ENCODE assay signal across 13 cellular contexts in genomic region chrX:1222511-1223252, GRCh38. TPM values are rescaled to one million over a fixed set of nuclear protein-coding genes. Genes with fewer than 3 reads are reported as not detected.
DNase-seq lines count a peak whose midpoint lies in the region; TF ChIP-seq lines count a peak whose summit lies in the region.
"Had no signal": no experiment of that assay in that cellular context is flagged by ENCODE, and none has a peak within 500 bp of the region (broad histone marks: within the 10 kb centered on the region; RNA-seq: fewer than 3 reads in every experiment).

No MANE protein-coding gene starts in this region.

- H3K4me3 Mint-ChIP-seq in endodermal cell, result no peak overlapping the region
- no peak overlapping the region for H3K4me3 Mint-ChIP-seq in activated naive CD8-positive, alpha-beta T cell treated with anti-CD3 and anti-CD28 coated beads for 36 hours
- H3K4me3 Mint-ChIP-seq: activated naive CD8-positive, alpha-beta T cell had no signal

- H3K27ac ChIP-seq in endodermal cell (ENCODE audit: low read depth, low read length), result no peak overlapping the region
- H3K27ac ChIP-seq: esophagus squamous epithelium, upper lobe of left lung had no signal

- H3K4me3 ChIP-seq in endodermal cell (ENCODE audit: low read length), result peak overlapping the region; percentile 59
- H3K4me3 ChIP-seq: esophagus squamous epithelium, lung, upper lobe of left lung had no signal

- H3K9me3 ChIP-seq in endodermal cell (ENCODE audit: control insufficient read depth, low read length), result peaks cover 72% of the 10 kb centered on the region

- TF ChIP-seq CTCF in endodermal cell (conservative IDR thresholded peaks at IDR 0.05), result no peak

- H3K27me3 ChIP-seq in endodermal cell (ENCODE audit: control insufficient read depth, insufficient read depth, low read length, poor library complexity, severe bottlenecking), result no peaks in the 10 kb centered on the region
- H3K27me3 ChIP-seq: esophagus squamous epithelium, upper lobe of left lung had no signal

- no peaks in the 10 kb centered on the region for H3K4me1 ChIP-seq in endodermal cell (ENCODE audit: control insufficient read depth, insufficient read depth, low read length)
- H3K4me1 ChIP-seq: esophagus squamous epithelium, upper lobe of left lung had no signal

- H3K27ac Mint-ChIP-seq in endodermal cell, result no peak overlapping the region
- no peak overlapping the region for H3K27ac Mint-ChIP-seq in activated naive CD8-positive, alpha-beta T cell treated with anti-CD3 and anti-CD28 coated beads for 36 hours
- H3K27ac Mint-ChIP-seq: activated naive CD8-positive, alpha-beta T cell had no signal

- H3K36me3 ChIP-seq in endodermal cell (ENCODE audit: control insufficient read depth, insufficient read depth, low read length), result no peaks in the 10 kb centered on the region
- H3K36me3 ChIP-seq: esophagus squamous epithelium, upper lobe of left lung had no signal

- no peak overlapping the region for H3K9ac ChIP-seq in endodermal cell (ENCODE audit: extremely low read depth, low read length, poor library complexity, severe bottlenecking)

- H3K36me3 Mint-ChIP-seq in endodermal cell (ENCODE audit: low read depth), result peaks cover 16% of the 10 kb centered on the region
- peaks cover 5% of the 10 kb centered on the region for H3K36me3 Mint-ChIP-seq in activated naive CD8-positive, alpha-beta T cell treated with anti-CD3 and anti-CD28 coated beads for 36 hours
- H3K36me3 Mint-ChIP-seq: activated naive CD8-positive, alpha-beta T cell had no signal

- peaks cover 6% of the 10 kb centered on the region for H3K4me1 Mint-ChIP-seq in endodermal cell
- H3K4me1 Mint-ChIP-seq in activated naive CD8-positive, alpha-beta T cell treated with anti-CD3 and anti-CD28 coated beads for 36 hours, result peaks cover 2% of the 10 kb centered on the region

- DNase-seq in A172 (ENCODE audit: low spot score) (peak; percentile 92), H4 (ENCODE audit: low spot score) (peak; percentile 50), OCI-M1 (lab: John Stamatoyannopoulos, UW) (peak; percentile 55), endodermal cell (no peak), COLO829 (ENCODE audit: low spot score) (no peak), NCI-H2171 treated with DMSO at 0.1 percent for 48 hours (lab: John Stamatoyannopoulos, UW) (no peak), NCI-H82 (lab: John Stamatoyannopoulos, UW) (no peak)
- no peak for DNase-seq in activated naive CD8-positive, alpha-beta T cell treated with anti-CD3 and anti-CD28 coated beads for 36 hours
- DNase-seq: DMS79 treated with DMSO at 0.1 percent for 48 hours, esophagus squamous epithelium, upper lobe of left lung had no signal

- 94% methylated on average over 14 to 17 of the region's 17 CpGs for WGBS in endodermal cell (ENCODE audit: insufficient coverage in 1 of 2, insufficient read length in 1 of 2), 2 experiments

- peaks cover 54% of the 10 kb centered on the region for H3K9me3 Mint-ChIP-seq in endodermal cell
- H3K9me3 Mint-ChIP-seq in activated naive CD8-positive, alpha-beta T cell treated with anti-CD3 and anti-CD28 coated beads for 36 hours, result peaks cover 8% of the 10 kb centered on the region

- peaks cover 5% of the 10 kb centered on the region for H3K27me3 Mint-ChIP-seq in endodermal cell (ENCODE audit: insufficient read depth)
- no peaks in the 10 kb centered on the region for H3K27me3 Mint-ChIP-seq in activated naive CD8-positive, alpha-beta T cell treated with anti-CD3 and anti-CD28 coated beads for 36 hours
- H3K27me3 Mint-ChIP-seq: activated naive CD8-positive, alpha-beta T cell had no signal

RNA-seq across cellular contexts. Expression of gene CRLF2, which starts 10.2 kb away (rescaled TPM):
- not detected in 2 replicates for total RNA-seq in A172 (2014; rRNA removed; shearing (Covaris generic))
- not detected in 2 replicates for total RNA-seq in H4 (2014; rRNA removed; shearing (Covaris generic))
- total RNA-seq in endodermal cell, result not detected
- polyA plus RNA-seq in endodermal cell (2013, experiment 1 of 2), result not detected
- not detected for polyA plus RNA-seq in endodermal cell (2013, experiment 2 of 2)
- under 1 TPM; 0.40 to 0.52 TPM for total RNA-seq in activated naive CD8-positive, alpha-beta T cell treated with anti-CD3 and anti-CD28 coated beads for 36 hours

RNA-seq across cellular contexts. Expression of gene CSF2RA, which starts 45.9 kb away (rescaled TPM):
- 0.38 and 2.5 TPM in 2 replicates for total RNA-seq in A172 (2014; rRNA removed; shearing (Covaris generic))
- total RNA-seq in H4 (2014; rRNA removed; shearing (Covaris generic)), result 0.06 and 0.21 TPM in 2 replicates
- total RNA-seq in endodermal cell, result 1 to 10 TPM; 5.0 to 6.9 TPM
- 0.93 TPM for polyA plus RNA-seq in endodermal cell (2013, experiment 1 of 2)
- polyA plus RNA-seq in endodermal cell (2013, experiment 2 of 2), result 1.7 TPM
- not detected for total RNA-seq in activated naive CD8-positive, alpha-beta T cell treated with anti-CD3 and anti-CD28 coated beads for 36 hours

Comparison
In these comparisons a context has a peak if more than half of its experiments do, and no peak if none do; other contexts are left out.
1. DNase-seq: peak in A172 (single experiment), H4 (single experiment) and OCI-M1 (single experiment); none in endodermal cell (single experiment), COLO829 (single experiment), NCI-H2171 treated with DMSO at 0.1 percent for 48 hours (single experiment), NCI-H82 (single experiment) and activated naive CD8-positive, alpha-beta T cell treated with anti-CD3 and anti-CD28 coated beads for 36 hours (single experiment).